ENCODE assay signal across 13 cellular contexts in genomic region chr6:113763311-113763766, GRCh38.
DNase-seq lines count a peak whose midpoint lies in the region; ATAC-seq and TF ChIP-seq lines count a peak whose summit lies in the region.
"Had no signal": no experiment of that assay in that cellular context is flagged by ENCODE, and none has a peak within 500 bp of the region (broad histone marks: within the 10 kb centered on the region; RNA-seq: fewer than 3 reads in every experiment).

No MANE protein-coding gene starts in this region.

- peaks cover 14% of the 10 kb centered on the region for H3K4me1 ChIP-seq in skeletal muscle satellite cell (ENCODE audit: control insufficient read depth, insufficient read depth, low read length)
- H3K4me1 ChIP-seq: HAP-1, Peyer's patch had no signal

- H3K4me1 Mint-ChIP-seq in activated T-cell treated with anti-CD3 and anti-CD28 coated beads, Interleukin-2, amount 50 U/mL, for 4 hours (ENCODE audit: low read depth), result peaks cover 2% of the 10 kb centered on the region
- H3K4me1 Mint-ChIP-seq: CD4-positive, CD25-positive, alpha-beta regulatory T cell had no signal

- H3K9ac ChIP-seq in skeletal muscle satellite cell (ENCODE audit: low read depth, low read length), result no peak overlapping the region

- DNase-seq in LNCaP clone FGC (ENCODE audit: low read depth) (peak; percentile 17), epithelial cell of esophagus (ENCODE audit: low read depth) (peak; percentile 88), KBM-7 (no peak), SIG-M5 treated with dmso at 0.1 percent for 504 hours (lab: John Stamatoyannopoulos, UW; ENCODE audit: unreplicated experiment) (no peak)
- no peak for DNase-seq in stimulated activated CD4-positive, alpha-beta T cell treated with anti-CD3 and anti-CD28 coated beads, Interleukin-12 subunit alpha, Interleukin-12 subunit beta, amount 100 ng/mL, for 4 hours
- no peak for DNase-seq in activated T-cell treated with anti-CD3 and anti-CD28 coated beads, Interleukin-2, amount 50 U/mL, for 4 hours
- DNase-seq: activated CD8-positive, alpha-beta memory T cell treated with anti-CD3 and anti-CD28 coated beads for 24 hours; CD4-positive, CD25-positive, alpha-beta regulatory T cell; Peyer's patch had no signal

- in situ Hi-C loops in KBM-7 (cut with MboI; ENCODE audit: low pct_unique_long_range_greater_than_20kb, low sequenced_read_pairs), result no loop called here

- no peaks in the 10 kb centered on the region for H3K36me3 ChIP-seq in skeletal muscle satellite cell (ENCODE audit: insufficient read depth, low read length)
- H3K36me3 ChIP-seq: HAP-1, Peyer's patch had no signal

- peak overlapping the region; percentile 36 for H3K4me2 ChIP-seq in skeletal muscle satellite cell (ENCODE audit: low read length)

- H3K4me3 Mint-ChIP-seq in activated T-cell treated with anti-CD3 and anti-CD28 coated beads, Interleukin-2, amount 50 U/mL, for 4 hours, result no peak overlapping the region
- H3K4me3 Mint-ChIP-seq: CD4-positive, CD25-positive, alpha-beta regulatory T cell had no signal

- no peaks in the 10 kb centered on the region for H3K36me3 Mint-ChIP-seq in activated T-cell treated with anti-CD3 and anti-CD28 coated beads, Interleukin-2, amount 50 U/mL, for 4 hours (ENCODE audit: insufficient read depth)
- H3K36me3 Mint-ChIP-seq: activated naive CD4-positive, alpha-beta T cell treated with anti-CD3 and anti-CD28 coated beads, Interleukin-2, amount 50 U/mL, for 72 hours; CD4-positive, CD25-positive, alpha-beta regulatory T cell had no signal

- peak; percentile 15 for ATAC-seq in GM19452 (IDR thresholded peaks at IDR 0.05; ENCODE audit: unreplicated experiment)
- ATAC-seq in activated T-cell treated with anti-CD3 and anti-CD28 coated beads, Interleukin-2, amount 50 U/mL, for 4 hours, result no peak

- H3K27me3 ChIP-seq in skeletal muscle satellite cell (ENCODE audit: control insufficient read depth, insufficient read depth, low read length), result no peaks in the 10 kb centered on the region
- H3K27me3 ChIP-seq: Peyer's patch had no signal

- H3K4me3 ChIP-seq in LNCaP clone FGC (ENCODE audit: low read depth, low read length) (no peak overlapping the region), epithelial cell of esophagus (ENCODE audit: low read length) (no peak overlapping the region), skeletal muscle satellite cell (ENCODE audit: low read length) (no peak overlapping the region)
- H3K4me3 ChIP-seq: HAP-1, Peyer's patch had no signal

- H3K9me3 ChIP-seq in skeletal muscle satellite cell (replicated peaks; ENCODE audit: low read length), result no peaks in the 10 kb centered on the region
- H3K9me3 ChIP-seq: HAP-1, Peyer's patch had no signal

- no peaks in the 10 kb centered on the region for H3K9me3 Mint-ChIP-seq in activated T-cell treated with anti-CD3 and anti-CD28 coated beads, Interleukin-2, amount 50 U/mL, for 4 hours
- H3K9me3 Mint-ChIP-seq: activated naive CD4-positive, alpha-beta T cell treated with anti-CD3 and anti-CD28 coated beads, Interleukin-2, amount 50 U/mL, for 72 hours; CD4-positive, CD25-positive, alpha-beta regulatory T cell had no signal

- H3K27me3 Mint-ChIP-seq in activated T-cell treated with anti-CD3 and anti-CD28 coated beads, Interleukin-2, amount 50 U/mL, for 4 hours (ENCODE audit: low read depth), result no peaks in the 10 kb centered on the region

- TF ChIP-seq CTCF in LNCaP clone FGC (IDR thresholded peaks at IDR 0.05; ENCODE audit: control insufficient read depth, extremely low read depth, insufficient read depth) (no peak), epithelial cell of esophagus (IDR thresholded peaks at IDR 0.05; ENCODE audit: insufficient read depth, low read depth, low read length, missing control alignments) (no peak)

Comparison
In these comparisons a context has a peak if more than half of its experiments do, and no peak if none do; other contexts are left out.
1. DNase-seq: peak in LNCaP clone FGC (single experiment) and epithelial cell of esophagus (single experiment); none in stimulated activated CD4-positive, alpha-beta T cell treated with anti-CD3 and anti-CD28 coated beads, Interleukin-12 subunit alpha, Interleukin-12 subunit beta, amount 100 ng/mL, for 4 hours (single experiment), KBM-7 (single experiment), activated T-cell treated with anti-CD3 and anti-CD28 coated beads, Interleukin-2, amount 50 U/mL, for 4 hours (single experiment) and SIG-M5 treated with dmso at 0.1 percent for 504 hours (single experiment).